Comparison of ENCODE assay signal across 1 cellular context in genomic region chr1:175307160-175307559, GRCh38.
TF ChIP-seq lines count a peak whose summit lies in the region.

No MANE protein-coding gene starts in this region.

TF ChIP-seq in GM12878, 131 proteins besides CTCF, POLR2A, EP300 and RAD21 (continued from another document):
- no peak for TF ChIP-seq ZNF592 (IDR thresholded peaks at IDR 0.05)
- TF ChIP-seq IKZF1 (conservative IDR thresholded peaks at IDR 0.05): peak; percentile 94
- TF ChIP-seq TCF3 (IDR thresholded peaks at IDR 0.05; ENCODE audit: borderline replicate concordance, insufficient read depth, low read depth, low read length): 0 out of 2 replicates have a peak, but pooled peaks have one; percentile 29
- TF ChIP-seq ZBTB40 (IDR thresholded peaks at IDR 0.05; ENCODE audit: borderline replicate concordance): no peak
- peak; percentile 97 for TF ChIP-seq DPF2 (IDR thresholded peaks at IDR 0.05)
- TF ChIP-seq MXI1 (IDR thresholded peaks at IDR 0.05; ENCODE audit: low read depth, low read length): 0 out of 2 replicates have a peak, but pooled peaks have one; percentile 47
- 0 out of 2 replicates have a peak, but pooled peaks have one; percentile 30 for TF ChIP-seq NR2F1 (conservative IDR thresholded peaks at IDR 0.05)
- peak; percentile 75; the same call in 1 of the 2 replicates for TF ChIP-seq CHD2 (IDR thresholded peaks at IDR 0.05; ENCODE audit: borderline replicate concordance, low read depth, low read length)
- peak; percentile 80 for TF ChIP-seq RELB (IDR thresholded peaks at IDR 0.05; ENCODE audit: low read depth)
- peak in 1 of 2 experiments; percentile 39; a peak in 1 of 4 replicates for TF ChIP-seq BHLHE40 (IDR thresholded peaks at IDR 0.05; ENCODE audit: borderline replicate concordance in 1 of 2, low read depth in 2 of 2, low read length in 1 of 2)
- TF ChIP-seq RBBP5 (conservative IDR thresholded peaks at IDR 0.05): no peak
- peak; percentile 68 for TF ChIP-seq MEF2B (IDR thresholded peaks at IDR 0.05; ENCODE audit: partially characterized antibody, poor library complexity, severe bottlenecking)
- 0 out of 2 replicates have a peak, but pooled peaks have one; percentile 60 for TF ChIP-seq MYB (IDR thresholded peaks at IDR 0.05; ENCODE audit: borderline replicate concordance, low read depth, low read length)
- peak; percentile 59; the same call in 1 of the 2 replicates for TF ChIP-seq SPI1 (IDR thresholded peaks at IDR 0.05; ENCODE audit: borderline replicate concordance, insufficient read depth, low read depth, low read length)
- TF ChIP-seq NBN (IDR thresholded peaks at IDR 0.05): 0 out of 2 replicates have a peak, but pooled peaks have one; percentile 58
- no peak for TF ChIP-seq USF1 (IDR thresholded peaks at IDR 0.05; ENCODE audit: borderline replicate concordance, extremely low read length, insufficient read depth, low read depth, low read length)
